Comparison of ENCODE assay signal across 19 cellular contexts in genomic region chr6:106105493-106105892, GRCh38. TPM values are rescaled to one million over a fixed set of nuclear protein-coding genes. Genes with fewer than 3 reads are reported as not detected.
DNase-seq lines count a peak whose midpoint lies in the region; ATAC-seq and TF ChIP-seq lines count a peak whose summit lies in the region.
"Had no signal": no experiment of that assay in that cellular context is flagged by ENCODE, and none has a peak within 500 bp of the region (broad histone marks: within the 10 kb centered on the region; RNA-seq: fewer than 3 reads in every experiment).

No MANE protein-coding gene starts in this region.

- H3K9me3 ChIP-seq in T-helper 17 cell (ENCODE audit: control insufficient read depth, low read length, poor library complexity, severe bottlenecking): no peaks in the 10 kb centered on the region

- no peaks in the 10 kb centered on the region for H3K9me3 Mint-ChIP-seq in activated T-cell treated with anti-CD3 and anti-CD28 coated beads, Interleukin-2, amount 50 U/mL, for 4 hours
- H3K9me3 Mint-ChIP-seq in endothelial cell (ENCODE audit: unreplicated experiment): no peaks in the 10 kb centered on the region
- H3K9me3 Mint-ChIP-seq in stimulated activated effector memory CD8-positive, alpha-beta T cell treated with anti-CD3 and anti-CD28 coated beads, Interleukin-12 subunit alpha, Interleukin-12 subunit beta, amount 100 ng/mL, for 72 hours: no peaks in the 10 kb centered on the region
- no peaks in the 10 kb centered on the region for H3K9me3 Mint-ChIP-seq in stimulated activated naive B cell treated with anti-CD40 and anti-IgM and Interleukin-4, amounts not matched to agents 10 μg/mL and 1 μg/mL and 100 μg/mL, for 72 hours

- no peak for TF ChIP-seq CTCF in endothelial cell (IDR thresholded peaks at IDR 0.05; ENCODE audit: unreplicated experiment)

- H3K4me3 Mint-ChIP-seq in activated T-cell treated with anti-CD3 and anti-CD28 coated beads, Interleukin-2, amount 50 U/mL, for 4 hours: peak overlapping the region; percentile 58
- H3K4me3 Mint-ChIP-seq in T-helper 17 cell (peak overlapping the region; percentile 99), endothelial cell (ENCODE audit: unreplicated experiment) (peak overlapping the region; percentile 60)
- H3K4me3 Mint-ChIP-seq in stimulated activated effector memory CD8-positive, alpha-beta T cell treated with anti-CD3 and anti-CD28 coated beads, Interleukin-12 subunit alpha, Interleukin-12 subunit beta, amount 100 ng/mL, for 72 hours: peak overlapping the region; percentile 83
- no peak overlapping the region for H3K4me3 Mint-ChIP-seq in stimulated activated naive B cell treated with anti-CD40 and anti-IgM and Interleukin-4, amounts not matched to agents 10 μg/mL and 1 μg/mL and 100 μg/mL, for 72 hours
- H3K4me3 Mint-ChIP-seq: CD14-positive monocyte had no signal

- H3K4me1 Mint-ChIP-seq in activated T-cell treated with anti-CD3 and anti-CD28 coated beads, Interleukin-2, amount 50 U/mL, for 4 hours (ENCODE audit: low read depth): peaks cover 86% of the 10 kb centered on the region
- H3K4me1 Mint-ChIP-seq in T-helper 17 cell (peaks cover 51% of the 10 kb centered on the region), endothelial cell (ENCODE audit: unreplicated experiment) (peaks cover 41% of the 10 kb centered on the region)
- peaks cover 84% of the 10 kb centered on the region for H3K4me1 Mint-ChIP-seq in stimulated activated effector memory CD8-positive, alpha-beta T cell treated with anti-CD3 and anti-CD28 coated beads, Interleukin-12 subunit alpha, Interleukin-12 subunit beta, amount 100 ng/mL, for 72 hours
- H3K4me1 Mint-ChIP-seq in stimulated activated naive B cell treated with anti-CD40 and anti-IgM and Interleukin-4, amounts not matched to agents 10 μg/mL and 1 μg/mL and 100 μg/mL, for 72 hours: peaks cover 21 to 24% of the 10 kb centered on the region in 2 donors

- DNase-seq in activated T-cell treated with anti-CD3 and anti-CD28 coated beads, Interleukin-2, amount 50 U/mL, for 4 hours: no peak
- no peak for DNase-seq in activated T-cell treated with anti-CD3 and anti-CD28 coated beads, Interleukin-2, amount 50 U/mL, for 1 hour
- no peak for DNase-seq in T-helper 17 cell
- no peak for DNase-seq in endothelial cell (ENCODE audit: low spot score)
- DNase-seq in stimulated activated effector memory CD8-positive, alpha-beta T cell treated with anti-CD3 and anti-CD28 coated beads, Interleukin-12 subunit alpha, Interleukin-12 subunit beta, amount 100 ng/mL, for 72 hours (ENCODE audit: low spot score in 2 of 2): no peak
- DNase-seq in COLO668 (lab: John Stamatoyannopoulos, UW; ENCODE audit: unreplicated experiment): no peak
- no peak for DNase-seq in stimulated activated naive B cell treated with anti-CD40 and anti-IgM and Interleukin-4, amounts not matched to agents 10 μg/mL and 1 μg/mL and 100 μg/mL, for 72 hours
- DNase-seq in NCI-H1930 (lab: John Stamatoyannopoulos, UW): no peak
- DNase-seq: DMS79, NCI-H146, NCI-H2107, NCI-H345, NCI-H69 had no signal

- peak overlapping the region; percentile 98 for H3K27ac Mint-ChIP-seq in T-helper 17 cell
- no peak overlapping the region for H3K27ac Mint-ChIP-seq in endothelial cell (ENCODE audit: unreplicated experiment)
- peak overlapping the region; percentile 96 for H3K27ac Mint-ChIP-seq in stimulated activated effector memory CD8-positive, alpha-beta T cell treated with anti-CD3 and anti-CD28 coated beads, Interleukin-12 subunit alpha, Interleukin-12 subunit beta, amount 100 ng/mL, for 72 hours
- no peak overlapping the region for H3K27ac Mint-ChIP-seq in stimulated activated naive B cell treated with anti-CD40 and anti-IgM and Interleukin-4, amounts not matched to agents 10 μg/mL and 1 μg/mL and 100 μg/mL, for 72 hours

- H3K27me3 Mint-ChIP-seq in activated T-cell treated with anti-CD3 and anti-CD28 coated beads, Interleukin-2, amount 50 U/mL, for 4 hours (ENCODE audit: low read depth): no peaks in the 10 kb centered on the region
- H3K27me3 Mint-ChIP-seq in T-helper 17 cell (no peaks in the 10 kb centered on the region), endothelial cell (ENCODE audit: unreplicated experiment) (no peaks in the 10 kb centered on the region)
- H3K27me3 Mint-ChIP-seq in stimulated activated naive B cell treated with anti-CD40 and anti-IgM and Interleukin-4, amounts not matched to agents 10 μg/mL and 1 μg/mL and 100 μg/mL, for 72 hours: peaks cover 0 to 7% of the 10 kb centered on the region in 2 donors

- no peak for ATAC-seq in activated T-cell treated with anti-CD3 and anti-CD28 coated beads, Interleukin-2, amount 50 U/mL, for 4 hours
- no peak for ATAC-seq in T-helper 17 cell
- no peak for ATAC-seq in stimulated activated effector memory CD8-positive, alpha-beta T cell treated with anti-CD3 and anti-CD28 coated beads, Interleukin-12 subunit alpha, Interleukin-12 subunit beta, amount 100 ng/mL, for 72 hours
- ATAC-seq in stimulated activated naive B cell treated with anti-CD40 and anti-IgM and Interleukin-4, amounts not matched to agents 10 μg/mL and 1 μg/mL and 100 μg/mL, for 72 hours (replicated peaks): no peak
- ATAC-seq: HCT116, Panc1, Right ventricle myocardium inferior had no signal

- peaks cover 75% of the 10 kb centered on the region for H3K36me3 Mint-ChIP-seq in activated T-cell treated with anti-CD3 and anti-CD28 coated beads, Interleukin-2, amount 50 U/mL, for 4 hours (ENCODE audit: insufficient read depth)
- H3K36me3 Mint-ChIP-seq in T-helper 17 cell (ENCODE audit: low read depth): peaks cover 34% of the 10 kb centered on the region
- peaks cover 49% of the 10 kb centered on the region for H3K36me3 Mint-ChIP-seq in endothelial cell (ENCODE audit: low read depth, unreplicated experiment)
- H3K36me3 Mint-ChIP-seq in stimulated activated effector memory CD8-positive, alpha-beta T cell treated with anti-CD3 and anti-CD28 coated beads, Interleukin-12 subunit alpha, Interleukin-12 subunit beta, amount 100 ng/mL, for 72 hours: peaks cover 100% of the 10 kb centered on the region
- H3K36me3 Mint-ChIP-seq in stimulated activated naive B cell treated with anti-CD40 and anti-IgM and Interleukin-4, amounts not matched to agents 10 μg/mL and 1 μg/mL and 100 μg/mL, for 72 hours: peaks cover 12 to 13% of the 10 kb centered on the region in 2 donors

RNA-seq across cellular contexts. Expression of gene PRDM1, which starts 19.4 kb away (rescaled TPM):
- 10 to 100 TPM; 43.7 to 96.9 (median 86.0) TPM for total RNA-seq in activated T-cell treated with anti-CD3 and anti-CD28 coated beads, Interleukin-2, amount 50 U/mL, for 4 hours
- total RNA-seq in T-helper 17 cell (100 to 1,000 TPM; 122 to 141 TPM), endothelial cell (ENCODE audit: unreplicated experiment) (19.6 TPM)
- total RNA-seq: A673, G401 had no signal

Comparison
In these comparisons a context has a peak if more than half of its experiments do, and no peak if none do; other contexts are left out.
1. H3K4me3 Mint-ChIP-seq: peak in activated T-cell treated with anti-CD3 and anti-CD28 coated beads, Interleukin-2, amount 50 U/mL, for 4 hours (single experiment), T-helper 17 cell (single experiment), endothelial cell (single experiment) and stimulated activated effector memory CD8-positive, alpha-beta T cell treated with anti-CD3 and anti-CD28 coated beads, Interleukin-12 subunit alpha, Interleukin-12 subunit beta, amount 100 ng/mL, for 72 hours (single experiment); none in stimulated activated naive B cell treated with anti-CD40 and anti-IgM and Interleukin-4, amounts not matched to agents 10 μg/mL and 1 μg/mL and 100 μg/mL, for 72 hours (0 of 2).
2. H3K27ac Mint-ChIP-seq: peak in T-helper 17 cell (single experiment) and stimulated activated effector memory CD8-positive, alpha-beta T cell treated with anti-CD3 and anti-CD28 coated beads, Interleukin-12 subunit alpha, Interleukin-12 subunit beta, amount 100 ng/mL, for 72 hours (single experiment); none in endothelial cell (single experiment) and stimulated activated naive B cell treated with anti-CD40 and anti-IgM and Interleukin-4, amounts not matched to agents 10 μg/mL and 1 μg/mL and 100 μg/mL, for 72 hours (single experiment).